Comparison of ENCODE assay signal across 11 cellular contexts in the genomic region with DNA sequence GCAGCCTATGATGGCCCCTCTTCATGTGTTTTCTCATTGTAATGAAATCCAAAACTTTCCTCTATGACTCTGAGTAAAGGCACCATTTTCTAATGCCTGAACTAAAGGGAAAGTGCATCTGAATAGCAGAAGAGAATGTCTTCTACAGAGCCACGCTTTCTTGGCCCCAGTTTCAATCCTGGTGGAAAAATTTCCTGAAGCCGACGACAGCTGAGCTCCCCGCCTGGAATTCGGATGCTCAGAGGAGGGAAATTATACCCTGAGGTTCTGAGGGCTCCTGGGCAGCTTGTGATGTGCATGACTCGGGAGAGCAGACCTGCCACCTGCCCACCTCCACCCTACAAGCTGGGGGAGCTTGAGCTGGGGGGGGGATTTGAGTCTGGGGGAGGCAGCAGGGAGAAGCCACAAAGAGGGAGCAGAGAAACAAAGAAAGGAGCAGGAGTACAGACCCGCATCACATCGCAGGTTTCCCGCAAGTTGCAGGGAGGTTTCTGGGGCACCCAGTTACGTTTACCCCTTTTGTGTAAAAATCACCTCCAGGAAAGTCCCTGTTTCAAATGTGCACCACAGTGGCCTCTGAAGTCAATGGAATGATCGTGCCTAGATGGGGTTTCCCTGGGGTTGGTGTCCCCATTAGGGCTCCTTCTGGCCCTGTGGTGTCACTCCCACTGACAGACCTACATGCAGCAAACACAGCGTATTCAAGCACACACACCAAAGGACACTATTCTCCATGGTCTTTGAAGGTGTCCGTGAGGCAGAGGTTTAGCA.
A peak's percentile ranks its signal among the peaks of the same experiment; 100 is the strongest.
DNase-seq lines count a peak whose midpoint lies in the region; ATAC-seq, FAIRE-seq and TF ChIP-seq lines count a peak whose summit lies in the region.
"Had no signal": no experiment of that assay in that cellular context is flagged by ENCODE, and none has a peak within 500 bp of the region (broad histone marks: within the 10 kb centered on the region; RNA-seq: fewer than 3 reads in every experiment).

No MANE protein-coding gene starts in this region.

- no peaks in the 10 kb centered on the region for H3K79me2 ChIP-seq in hepatocyte
- no peaks in the 10 kb centered on the region for H3K79me2 ChIP-seq in PC-9 (ENCODE audit: low read depth)

- CTCF ChIA-PET in PC-9 (lab: Charles Lee) (no interaction called here), Caco-2 (lab: Charles Lee) (no interaction called here)

- TF ChIP-seq POLR2A in GM12891 (IDR thresholded peaks at IDR 0.05; ENCODE audit: low read depth, low read length), result no peak
- TF ChIP-seq POLR2A in testis (IDR thresholded peaks at IDR 0.05), result no peak

- DNase-seq in GM12891 (ENCODE audit: insufficient read length, low spot score), result no peak
- no peak for DNase-seq in hepatocyte (ENCODE audit: low spot score)
- DNase-seq in NCI-H345 treated with DMSO at 0.1 percent for 48 hours (lab: John Stamatoyannopoulos, UW; ENCODE audit: unreplicated experiment), result no peak
- DNase-seq in PC-9, result no peak
- DNase-seq in Caco-2, result no peak
- no peak for DNase-seq in testis
- DNase-seq: DMS53, H7, KBM-7 had no signal

- no peak overlapping the region for H3K27ac Mint-ChIP-seq in Caco-2 (ENCODE audit: unreplicated experiment)

- H3K9me2 ChIP-seq in hepatocyte (replicated peaks; ENCODE audit: insufficient read depth) (no peaks in the 10 kb centered on the region), PC-9 (ENCODE audit: insufficient read depth) (no peaks in the 10 kb centered on the region)

- H3K27me3 ChIP-seq in hepatocyte (no peaks in the 10 kb centered on the region), PC-9 (ENCODE audit: insufficient read depth, low read depth) (no peaks in the 10 kb centered on the region), Caco-2 (replicated peaks; ENCODE audit: control insufficient read depth, insufficient read depth, low read length) (no peaks in the 10 kb centered on the region), testis (no peaks in the 10 kb centered on the region)

- H3K36me3 Mint-ChIP-seq in Caco-2 (ENCODE audit: insufficient read depth, unreplicated experiment), result peaks cover 5% of the 10 kb centered on the region

- intact Hi-C loops in PC-9 (cut with micrococcal nuclease; ENCODE audit: unreplicated experiment) (no loop called here), Caco-2 (cut with micrococcal nuclease; ENCODE audit: unreplicated experiment) (loop anchor here (2.0 kb wide), 1 partner anchor 30 kb away; no protein-coding TSS in a partner anchor), testis (cut with DNase I; ENCODE audit: low total_unique reads) (no loop called here)

- no peak overlapping the region for H3K4me3 Mint-ChIP-seq in Caco-2 (ENCODE audit: unreplicated experiment)

- no peaks in the 10 kb centered on the region for H3K27me3 Mint-ChIP-seq in Caco-2 (ENCODE audit: insufficient read depth, unreplicated experiment)

- BruUV-seq in PC-9 (replicated peaks; lab: Mats Ljungman, UMichigan) (no TSS peak), Caco-2 (replicated peaks; lab: Mats Ljungman, UMichigan) (no TSS peak)

- H3K36me3 ChIP-seq in hepatocyte (replicated peaks; ENCODE audit: insufficient read depth, low read depth) (no peaks in the 10 kb centered on the region), PC-9 (ENCODE audit: low read depth) (no peaks in the 10 kb centered on the region), Caco-2 (ENCODE audit: control insufficient read depth, insufficient read depth, low read length) (no peaks in the 10 kb centered on the region), testis (ENCODE audit: low read depth, missing control alignments) (no peaks in the 10 kb centered on the region)

- no peaks in the 10 kb centered on the region for H3K9me3 Mint-ChIP-seq in Caco-2 (ENCODE audit: unreplicated experiment)

- H3F3A ChIP-seq in PC-9 (ENCODE audit: insufficient read depth, low read depth), result no peaks in the 10 kb centered on the region

- H3K4me1 ChIP-seq in hepatocyte (ENCODE audit: insufficient read depth), result peaks cover 40% of the 10 kb centered on the region
- no peaks in the 10 kb centered on the region for H3K4me1 ChIP-seq in PC-9 (replicated peaks; ENCODE audit: insufficient read depth)
- peaks cover 28% of the 10 kb centered on the region for H3K4me1 ChIP-seq in Caco-2
- peaks cover 4% of the 10 kb centered on the region for H3K4me1 ChIP-seq in testis

- POLR2A ChIA-PET in PC-9 (lab: Charles Lee; ENCODE audit: unreplicated experiment) (no interaction called here), Caco-2 (lab: Charles Lee) (no interaction called here)

- H3K4me3 ChIP-seq in hepatocyte (no peak overlapping the region), PC-9 (no peak overlapping the region), Caco-2 (ENCODE audit: low read depth, low read length) (no peak overlapping the region), testis (no peak overlapping the region)

- H2AFZ ChIP-seq in hepatocyte (no peak overlapping the region), PC-9 (no peak overlapping the region)

- H4K20me1 ChIP-seq in hepatocyte (ENCODE audit: insufficient read depth, poor library complexity, severe bottlenecking), result no peaks in the 10 kb centered on the region
- no peaks in the 10 kb centered on the region for H4K20me1 ChIP-seq in PC-9 (ENCODE audit: insufficient read depth)

- H3K4me2 ChIP-seq in hepatocyte (no peak overlapping the region), PC-9 (no peak overlapping the region)

- ATAC-seq in GM19395 (IDR thresholded peaks at IDR 0.05; ENCODE audit: unreplicated experiment) (peak; percentile 34), HG03432 (IDR thresholded peaks at IDR 0.05; ENCODE audit: unreplicated experiment) (peak; percentile 47)

- no peaks in the 10 kb centered on the region for H3K9me3 ChIP-seq in hepatocyte (ENCODE audit: low read depth)
- H3K9me3 ChIP-seq in PC-9 (ENCODE audit: insufficient read depth, low read depth), result no peaks in the 10 kb centered on the region
- H3K9me3 ChIP-seq in Caco-2, result no peaks in the 10 kb centered on the region
- no peaks in the 10 kb centered on the region for H3K9me3 ChIP-seq in testis

- FAIRE-seq in GM12891 (lab: Jason Lieb, UNC), result peak; percentile 82

- H3K27ac ChIP-seq in hepatocyte (peak overlapping the region; percentile 59), PC-9 (no peak overlapping the region), testis (peak overlapping the region in 1 of 2 donors; percentile 15)

- WGBS in hepatocyte (ENCODE audit: low lambda C conversion rate, missing lambda C conversion rate), result 85% methylated on average over 13 of the region's 13 CpGs
- WGBS in testis, 2 donors, result 83 to 88% methylated on average over 13 of the region's 13 CpGs

- peaks cover 8% of the 10 kb centered on the region for H3K4me1 Mint-ChIP-seq in Caco-2 (ENCODE audit: low read depth, unreplicated experiment)

- TF ChIP-seq CTCF in hepatocyte (IDR thresholded peaks at IDR 0.05; ENCODE audit: poor library complexity) (no peak), PC-9 (conservative IDR thresholded peaks at IDR 0.05) (no peak), Caco-2 (IDR thresholded peaks at IDR 0.05; ENCODE audit: insufficient read depth in 1 of 2, low read depth in 1 of 2, low read length in 1 of 2, severe bottlenecking in 1 of 2, unreplicated experiment in 1 of 2) (no peak), testis (IDR thresholded peaks at IDR 0.05) (no peak)

TF ChIP-seq in GM12891, 5 proteins besides CTCF, POLR2A, EP300 and RAD21:
- no peak for TF ChIP-seq TAF1 (IDR thresholded peaks at IDR 0.05; ENCODE audit: low read depth, low read length)
- 0 out of 2 replicates have a peak, but pooled peaks have one; percentile 19 for TF ChIP-seq POU2F2 (IDR thresholded peaks at IDR 0.05; ENCODE audit: low read depth, low read length)
- TF ChIP-seq POLR2AphosphoS5 (IDR thresholded peaks at IDR 0.05; ENCODE audit: low read depth, low read length), result no peak
